ENCODE assay signal across 8 cellular contexts in genomic region chr3:47370887-47371697, GRCh38. TPM values are rescaled to one million over a fixed set of nuclear protein-coding genes. Genes with fewer than 3 reads are reported as not detected.
DNase-seq lines count a peak whose midpoint lies in the region; ATAC-seq, FAIRE-seq and TF ChIP-seq lines count a peak whose summit lies in the region.

No MANE protein-coding gene starts in this region.

- no peaks in the 10 kb centered on the region for H3K36me3 ChIP-seq in OCI-LY3 (replicated peaks; ENCODE audit: low read depth, low read length)
- H3K36me3 ChIP-seq in K562 (ENCODE audit: control insufficient read depth, insufficient read depth, low read length) = no peaks in the 10 kb centered on the region
- no peaks in the 10 kb centered on the region for H3K36me3 ChIP-seq in naive thymus-derived CD4-positive, alpha-beta T cell (ENCODE audit: control insufficient read depth in 2 of 3, insufficient read depth in 3 of 3, low read length in 3 of 3)
- no peaks in the 10 kb centered on the region for H3K36me3 ChIP-seq in stomach

- H3K4me1 ChIP-seq in OCI-LY3 (ENCODE audit: low read length) = no peaks in the 10 kb centered on the region
- H3K4me1 ChIP-seq in K562 (replicated peaks in 1 of 2; ENCODE audit: control insufficient read depth in 2 of 2, insufficient read depth in 2 of 2, low read length in 2 of 2) = 0 out of 5 replicates have a peak, but pooled peaks cover 0 to 3% of the 10 kb centered on the region in 2 experiments
- H3K4me1 ChIP-seq in naive thymus-derived CD4-positive, alpha-beta T cell (ENCODE audit: control insufficient read depth in 2 of 2, insufficient read depth in 2 of 2, low read length in 2 of 2) = no peaks in the 10 kb centered on the region
- peaks cover 0 to 11% (median 0%) of the 10 kb centered on the region in 4 donors for H3K4me1 ChIP-seq in stomach

- H2AFZ ChIP-seq in OCI-LY3 (ENCODE audit: low read depth, low read length) (no peak overlapping the region), K562 (ENCODE audit: low read depth, low read length) (no peak overlapping the region)

- H3K4me2 ChIP-seq in OCI-LY3 (ENCODE audit: low read length) (no peak overlapping the region), K562 (ENCODE audit: insufficient read depth, low read length) (no peak overlapping the region)

- H3K79me2 ChIP-seq in OCI-LY3 (ENCODE audit: low read length) = no peaks in the 10 kb centered on the region
- no peaks in the 10 kb centered on the region for H3K79me2 ChIP-seq in K562 (ENCODE audit: control insufficient read depth, insufficient read depth, low read length)

- DNase-seq in G401 (ENCODE audit: low spot score) (peak; percentile 12), K562 (ENCODE audit: extremely low read depth in 1 of 4, low spot score in 3 of 4) (peak; percentile 59 to 85 (median 84)), NCI-H2171 (lab: John Stamatoyannopoulos, UW) (no peak), stomach (no peak), NCI-H526 treated with DMSO at 0.1 percent for 48 hours (lab: John Stamatoyannopoulos, UW) (no peak)
- peak in 3 of 9 donors; percentile 7 to 20 (median 11) for DNase-seq in naive thymus-derived CD4-positive, alpha-beta T cell

- peaks cover 0 to 1% (median 0%) of the 10 kb centered on the region in 11 donors for H3K9me3 Mint-ChIP-seq in naive thymus-derived CD4-positive, alpha-beta T cell

- ATAC-seq in K562 (peak; percentile 84), HG03095 (IDR thresholded peaks at IDR 0.05; ENCODE audit: unreplicated experiment) (no peak)
- peak; percentile 40 for ATAC-seq in naive thymus-derived CD4-positive, alpha-beta T cell

- H4K20me1 ChIP-seq in OCI-LY3 (ENCODE audit: insufficient read depth, low read length) (no peaks in the 10 kb centered on the region), K562 (replicated peaks; ENCODE audit: control insufficient read depth, insufficient read depth, low read length) (no peaks in the 10 kb centered on the region)

- 23% methylated on average over 13 of the region's 13 CpGs for WGBS in K562 (ENCODE audit: insufficient coverage, low coverage, missing lambda C conversion rate)
- WGBS in stomach, 5 donors = 33 to 45% (median 35%) methylated on average over 10 to 13 of the region's 13 CpGs

- H3K9ac ChIP-seq in OCI-LY3 (ENCODE audit: low read length) (no peak overlapping the region), K562 (ENCODE audit: insufficient read depth in 1 of 2, low read depth in 2 of 2, low read length in 2 of 2) (no peak overlapping the region)

- TF ChIP-seq CTCF in OCI-LY3 (IDR thresholded peaks at IDR 0.05; ENCODE audit: low read depth, low read length) = peak; percentile 28
- peak; percentile 40 to 61 (median 57); a peak in 4 of 6 replicates for TF ChIP-seq CTCF in K562 (IDR thresholded peaks at IDR 0.05 in 2 of 3, conservative IDR thresholded peaks at IDR 0.05 in 1 of 3; ENCODE audit: insufficient read depth in 2 of 3, low read depth in 1 of 3, low read length in 3 of 3)
- peak in 3 of 7 experiments; percentile 22 to 58 (median 25) for TF ChIP-seq CTCF in stomach (IDR thresholded peaks at IDR 0.05)

- H3K4me3 ChIP-seq in OCI-LY3 (ENCODE audit: low read length) = no peak overlapping the region
- no peak overlapping the region for H3K4me3 ChIP-seq in K562
- no peak overlapping the region for H3K4me3 ChIP-seq in naive thymus-derived CD4-positive, alpha-beta T cell (ENCODE audit: low read length)
- no peak overlapping the region for H3K4me3 ChIP-seq in stomach

- H3K27me3 Mint-ChIP-seq in naive thymus-derived CD4-positive, alpha-beta T cell = peaks cover 0 to 9% (median 4%) of the 10 kb centered on the region in 5 donors

- no TSS peak for BruUV-seq in K562 (replicated peaks; lab: Mats Ljungman, UMichigan)

- H3K27ac ChIP-seq in OCI-LY3 (ENCODE audit: low read length) (no peak overlapping the region), K562 (ENCODE audit: extremely low read depth, low read depth, low read length) (no peak overlapping the region), stomach (no peak overlapping the region)
- no peak overlapping the region for H3K27ac ChIP-seq in naive thymus-derived CD4-positive, alpha-beta T cell (ENCODE audit: low read depth, low read length)

- H3K27me3 ChIP-seq in OCI-LY3 (ENCODE audit: low read depth, low read length) = 0 out of 2 replicates have a peak, but pooled peaks cover 5% of the 10 kb centered on the region
- H3K27me3 ChIP-seq in K562 (ENCODE audit: control insufficient read depth in 2 of 2, insufficient read depth in 2 of 2, low read length in 2 of 2) = no peaks in the 10 kb centered on the region
- no peaks in the 10 kb centered on the region for H3K27me3 ChIP-seq in naive thymus-derived CD4-positive, alpha-beta T cell (ENCODE audit: control insufficient read depth in 2 of 2, insufficient read depth in 2 of 2, low read length in 2 of 2)
- peaks cover 0 to 24% (median 0%) of the 10 kb centered on the region in 3 donors for H3K27me3 ChIP-seq in stomach

- intact Hi-C loops in K562 (cut with micrococcal nuclease) = loop anchor here (1.0 to 10.0 kb wide), 4 partner anchors 121 to 666 kb away; partner anchors contain the start of genes MYL3 and TMIE
- intact Hi-C loops in naive thymus-derived CD4-positive, alpha-beta T cell (cut with micrococcal nuclease) = loop anchor here (1.0 to 5.0 kb wide), 2 partner anchors 519 to 666 kb away; no protein-coding TSS in a partner anchor
- intact Hi-C loops in stomach (cut with DNase I; ENCODE audit: low total_unique reads) = no loop called here

- H3K36me3 Mint-ChIP-seq in naive thymus-derived CD4-positive, alpha-beta T cell = no peaks in the 10 kb centered on the region

- TF ChIP-seq RAD21 in K562 (CRISPR knock-in tag; conservative IDR thresholded peaks at IDR 0.05 in 1 of 2, IDR thresholded peaks at IDR 0.05 in 1 of 2) = peak; percentile 42 to 63

- H3K4me3 Mint-ChIP-seq in naive thymus-derived CD4-positive, alpha-beta T cell = no peak overlapping the region

- no peaks in the 10 kb centered on the region for H3K9me1 ChIP-seq in K562 (ENCODE audit: control insufficient read depth, insufficient read depth, low read length)

- peak overlapping the region in 1 of 9 donors; percentile 25 for H3K27ac Mint-ChIP-seq in naive thymus-derived CD4-positive, alpha-beta T cell

- CTCF ChIA-PET in K562 (lab: Yijun Ruan, JAX; ENCODE audit: low intra/inter-chr PET ratio) = interaction anchor here (0.9 to 1.7 kb wide), 6 partner anchors 47 to 666 kb away, joined by 3 to 9 read pairs (median 4); no protein-coding TSS in a partner anchor
- CTCF ChIA-PET in naive thymus-derived CD4-positive, alpha-beta T cell (lab: Charles Lee) = interaction anchor here (0.7 kb wide), 1 partner anchor 9 kb away, joined by 3 read pairs; the partner anchor contains the start of gene PTPN23

- POLR2A ChIA-PET in K562 (lab: Yijun Ruan, JAX) = interaction anchor here (0.6 to 1.0 kb wide), 3 partner anchors 10 to 373 kb away, joined by 3 to 5 read pairs (median 3); partner anchors contain the start of gene PTPN23
- POLR2A ChIA-PET in naive thymus-derived CD4-positive, alpha-beta T cell (lab: Charles Lee) = no interaction called here

- TF ChIP-seq EP300 in K562 (IDR thresholded peaks at IDR 0.05; ENCODE audit: low read length) (no peak), stomach (IDR thresholded peaks at IDR 0.05) (no peak)

- H3K9me3 ChIP-seq in OCI-LY3 (ENCODE audit: insufficient read depth, low read length) (no peaks in the 10 kb centered on the region), K562 (replicated peaks; ENCODE audit: control insufficient read depth, insufficient read depth, low read depth, low read length) (no peaks in the 10 kb centered on the region), stomach (no peaks in the 10 kb centered on the region)
- H3K9me3 ChIP-seq in naive thymus-derived CD4-positive, alpha-beta T cell (ENCODE audit: control insufficient read depth in 2 of 3, low read length in 3 of 3) = no peaks in the 10 kb centered on the region

- H3K4me1 Mint-ChIP-seq in naive thymus-derived CD4-positive, alpha-beta T cell = peaks cover 0 to 12% (median 0%) of the 10 kb centered on the region in 7 donors

- in situ Hi-C loops in G401 (cut with HindIII; ENCODE audit: low sequenced_read_pairs) = no loop called here
- in situ Hi-C loops in K562 (cut with MboI) = no loop called here

- no peak for FAIRE-seq in K562 (lab: Jason Lieb, UNC)

- TF ChIP-seq POLR2A in K562 (conservative IDR thresholded peaks at IDR 0.05) = no peak
- TF ChIP-seq POLR2A in stomach (IDR thresholded peaks at IDR 0.05) = no peak

RNA-seq across cellular contexts. Expression of gene PTPN23, which starts 9.7 kb away (rescaled TPM):
- 6.6 and 9.0 TPM in 2 replicates for total RNA-seq in G401 (2014; rRNA removed; shearing (Covaris generic))
- total RNA-seq in K562 (2011; cell fraction: chromatin; rRNA removed; ENCODE audit: low replicate concordance) = 45.6 and 123 TPM in 2 replicates
- total RNA-seq in K562 (2011; cell fraction: nucleolus; rRNA removed) = 60.9 and 70.8 TPM in 2 replicates
- total RNA-seq in K562 (2011; cell fraction: nucleoplasm; rRNA removed) = 45.3 and 53.0 TPM in 2 replicates
- 7.2 and 10.1 TPM in 2 replicates for total RNA-seq in K562 (2014; rRNA removed)
- total RNA-seq in K562 (2014; rRNA removed; fragmentation: Illumina TruSeq; extraction: Trizol) = 5.2 and 6.3 TPM in 2 replicates
- total RNA-seq in K562 (2015; rRNA removed; fragmentation: Illumina TruSeq; extraction: Trizol) = 7.3 and 8.7 TPM in 2 replicates
- total RNA-seq in K562 (2021) = 51.4 and 58.7 TPM in 2 replicates
- 1.7 and 4.6 TPM in 2 replicates for polyA plus RNA-seq in K562 (2011; rRNA removed)
- 1.2 and 1.9 TPM in 2 replicates for polyA plus RNA-seq in K562 (2011; cell fraction: cytosol; rRNA removed)
- 25.3 and 29.3 TPM in 2 replicates for polyA plus RNA-seq in K562 (2011; cell fraction: nucleus; rRNA removed)
- polyA plus RNA-seq in K562 (2012) = 29.0 and 50.5 TPM in 2 replicates
- polyA plus RNA-seq in K562 (2014; fragmentation: Illumina TruSeq; extraction: Trizol) = 14.1 and 24.0 TPM in 2 replicates
- polyA plus RNA-seq in K562 (2014; fragmentation: Nextera tagmentation; extraction: Ambion mirVana) = under 1 TPM; 0.41 to 0.93 TPM
- 11.4 and 20.2 TPM in 2 replicates for polyA plus RNA-seq in K562 (2014; rRNA removed)
- 5.0 and 9.1 TPM in 2 replicates for polyA minus RNA-seq in K562 (2011; rRNA and poly(A)+ RNA removed)
- polyA minus RNA-seq in K562 (2011; cell fraction: cytosol; rRNA and poly(A)+ RNA removed) = 16.0 and 22.8 TPM in 2 replicates
- polyA minus RNA-seq in K562 (2011; cell fraction: nucleus; rRNA and poly(A)+ RNA removed) = 21.3 and 29.9 TPM in 2 replicates
- 10 to 100 TPM; 35.8 to 51.2 (median 38.5) TPM for total RNA-seq in naive thymus-derived CD4-positive, alpha-beta T cell
- 1 to 10 TPM; 1.4 to 4.0 TPM for polyA plus RNA-seq in naive thymus-derived CD4-positive, alpha-beta T cell
- 100 to 1,000 TPM in 2 of 5 donors, 10 to 100 TPM in 3; 26.3 to 120 (median 53.4) TPM for total RNA-seq in stomach
- polyA plus RNA-seq in stomach = 10 to 100 TPM in 1 of 3 donors, 1 to 10 TPM in 2; 8.6 to 24.0 (median 9.1) TPM

Comparison
In these comparisons a context has a peak if more than half of its experiments do, and no peak if none do; other contexts are left out.
1. DNase-seq: peak in G401 (single experiment) and K562 (4 of 4); none in NCI-H2171 (single experiment), stomach (single experiment) and NCI-H526 treated with DMSO at 0.1 percent for 48 hours (single experiment).